12 cellular contexts compared by ENCODE assay signal in the genomic region with DNA sequence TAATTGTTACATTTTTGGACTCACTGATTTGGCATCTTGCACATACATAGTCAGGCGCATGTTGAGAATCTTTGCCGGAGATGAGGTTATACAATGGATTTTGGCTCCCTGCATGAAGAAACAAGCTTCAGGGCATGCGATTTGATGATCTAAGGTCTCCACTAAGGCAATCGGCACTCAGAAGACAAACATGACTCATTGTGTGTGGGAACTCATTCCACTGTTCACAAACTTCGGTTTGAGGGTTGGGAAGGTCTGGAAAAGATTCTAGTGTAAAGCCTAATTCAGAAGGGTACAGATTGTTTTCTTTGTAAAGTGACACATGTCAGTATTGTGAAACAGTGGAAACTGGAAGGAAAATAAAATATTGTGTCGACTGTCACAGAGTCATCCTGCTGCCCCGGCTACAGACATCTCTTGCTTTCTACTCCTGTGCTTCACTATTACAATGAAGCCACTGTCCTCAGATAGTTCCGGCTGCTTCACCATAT.
DNase-seq lines count a peak whose midpoint lies in the region; ATAC-seq and TF ChIP-seq lines count a peak whose summit lies in the region.
"Had no signal": no experiment of that assay in that cellular context is flagged by ENCODE, and none has a peak within 500 bp of the region (broad histone marks: within the 10 kb centered on the region; RNA-seq: fewer than 3 reads in every experiment).

No MANE protein-coding gene starts in this region.

- no peak for TF ChIP-seq CTCF in breast epithelium (IDR thresholded peaks at IDR 0.05)

- intact Hi-C loops in breast epithelium (cut with DNase I; ENCODE audit: low total_unique reads) (loop anchor here (5.0 kb wide), 1 partner anchor 166 kb away; no protein-coding TSS in a partner anchor), posterior cingulate gyrus (cut with DNase I) (no loop called here)

- H3K4me1 ChIP-seq in breast epithelium, result peaks cover 0 to 5% of the 10 kb centered on the region in 2 donors
- H3K4me1 ChIP-seq: lower lobe of right lung had no signal

- TF ChIP-seq POLR2A in breast epithelium (IDR thresholded peaks at IDR 0.05), result no peak

- DNase-seq in A172 (ENCODE audit: low spot score) (peak; percentile 91), HS-5 (ENCODE audit: low read depth) (peak; percentile 100), breast epithelium (ENCODE audit: low spot score in 2 of 2) (peak in 1 of 2 donors; percentile 57), kidney tubule cell (ENCODE audit: low spot score) (peak; percentile 100), activated T-cell treated with anti-CD3 and anti-CD28 coated beads for 4 hours (no peak), posterior cingulate gyrus (no peak)
- DNase-seq: activated CD4-positive, alpha-beta T cell treated with anti-CD3 and anti-CD28 coated beads, Interleukin-2, amount 10 ng/mL, durations not matched to agents 7 days and 5 days; central memory CD4-positive, alpha-beta T cell; lower lobe of right lung; NCI-H524 treated with DMSO at 0.1 percent for 48 hours had no signal

- ATAC-seq in HG03432 (IDR thresholded peaks at IDR 0.05; ENCODE audit: unreplicated experiment), result no peak
- ATAC-seq in GM21360 (IDR thresholded peaks at IDR 0.05; ENCODE audit: unreplicated experiment), result no peak

- H3K4me3 ChIP-seq in breast epithelium, result peak overlapping the region in 1 of 3 donors; percentile 27
- H3K4me3 ChIP-seq: lower lobe of right lung had no signal

- H3K27me3 ChIP-seq in breast epithelium, result no peaks in the 10 kb centered on the region

- peak overlapping the region; percentile 21 to 82 for H3K27ac ChIP-seq in breast epithelium
- H3K27ac ChIP-seq: lower lobe of right lung had no signal

- H3K9me3 ChIP-seq in breast epithelium, result no peaks in the 10 kb centered on the region
- H3K9me3 ChIP-seq: lower lobe of right lung had no signal

- H3K36me3 ChIP-seq in breast epithelium, result no peaks in the 10 kb centered on the region
- H3K36me3 ChIP-seq: lower lobe of right lung had no signal

Comparison
In these comparisons a context has a peak if more than half of its experiments do, and no peak if none do; other contexts are left out.
1. DNase-seq: peak in A172 (single experiment), HS-5 (single experiment) and kidney tubule cell (single experiment); none in activated T-cell treated with anti-CD3 and anti-CD28 coated beads for 4 hours (single experiment) and posterior cingulate gyrus (0 of 10).